ENCODE assay signal across 8 cellular contexts in the genomic region with DNA sequence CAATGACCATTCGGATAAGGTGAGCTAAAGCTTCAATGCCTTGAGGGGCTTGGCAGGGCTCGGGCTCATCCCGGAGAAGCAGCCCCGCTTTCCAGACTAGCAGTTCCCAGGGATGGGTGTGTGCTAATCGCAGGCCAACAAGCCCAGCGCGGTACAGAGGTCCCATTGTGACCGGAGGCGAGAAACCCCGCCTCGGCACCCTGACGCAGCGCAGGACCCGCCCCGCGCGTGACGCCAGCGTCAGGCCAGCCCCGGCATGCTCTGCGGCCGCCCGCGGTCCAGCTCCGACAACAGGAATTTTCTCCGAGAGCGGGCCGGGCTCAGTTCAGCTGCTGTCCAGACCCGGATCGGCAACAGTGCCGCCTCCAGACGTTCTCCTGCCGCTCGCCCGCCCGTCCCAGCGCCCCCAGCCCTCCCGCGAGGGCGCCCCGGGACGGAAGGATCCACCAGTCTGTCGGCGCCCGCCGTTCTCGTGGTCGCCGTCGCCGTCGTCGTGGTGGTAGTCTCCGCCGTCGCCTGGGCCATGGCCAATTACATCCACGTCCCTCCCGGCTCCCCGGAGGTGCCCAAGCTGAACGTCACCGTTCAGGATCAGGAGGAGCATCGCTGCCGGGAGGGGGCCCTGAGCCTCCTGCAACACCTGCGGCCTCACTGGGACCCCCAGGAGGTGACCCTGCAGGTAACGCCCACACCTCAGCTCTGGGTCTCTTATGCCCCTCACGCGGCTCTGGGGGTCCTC. TPM values are rescaled to one million over a fixed set of nuclear protein-coding genes. Genes with fewer than 3 reads are reported as not detected.
A peak's percentile ranks its signal among the peaks of the same experiment; 100 is the strongest.
DNase-seq lines count a peak whose midpoint lies in the region; ATAC-seq lines count a peak whose summit lies in the region.

A gene with protein sequence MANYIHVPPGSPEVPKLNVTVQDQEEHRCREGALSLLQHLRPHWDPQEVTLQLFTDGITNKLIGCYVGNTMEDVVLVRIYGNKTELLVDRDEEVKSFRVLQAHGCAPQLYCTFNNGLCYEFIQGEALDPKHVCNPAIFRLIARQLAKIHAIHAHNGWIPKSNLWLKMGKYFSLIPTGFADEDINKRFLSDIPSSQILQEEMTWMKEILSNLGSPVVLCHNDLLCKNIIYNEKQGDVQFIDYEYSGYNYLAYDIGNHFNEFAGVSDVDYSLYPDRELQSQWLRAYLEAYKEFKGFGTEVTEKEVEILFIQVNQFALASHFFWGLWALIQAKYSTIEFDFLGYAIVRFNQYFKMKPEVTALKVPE (plus strand): TSS at position 264 of the 739 bp plus-strand sequence. CDS start 260 bp downstream, at position 524.

- peaks cover 26% of the 10 kb centered on the region for H3K4me1 ChIP-seq in CD4-positive, CD25-positive, alpha-beta regulatory T cell (ENCODE audit: control insufficient read depth, insufficient read depth, low read length, poor library complexity, severe bottlenecking)

- peak within 1 kb of the TSS; percentile 90 for H3K27ac ChIP-seq in CD4-positive, CD25-positive, alpha-beta regulatory T cell (ENCODE audit: insufficient read depth, low read length, poor library complexity, severe bottlenecking)

- H3K27me3 ChIP-seq in CD4-positive, CD25-positive, alpha-beta regulatory T cell (ENCODE audit: control insufficient read depth, insufficient read depth, low read length) = peaks cover 5% of the 10 kb centered on the region

- peaks cover 0 to 2% (median 0%) of the 10 kb centered on the region in 7 donors for H3K9me3 Mint-ChIP-seq in CD4-positive, CD25-positive, alpha-beta regulatory T cell

- peak; percentile 79 to 89 (median 79) for DNase-seq in CD4-positive, CD25-positive, alpha-beta regulatory T cell
- DNase-seq in NCI-H82 (lab: John Stamatoyannopoulos, UW) = peak; percentile 94
- DNase-seq in activated CD8-positive, alpha-beta memory T cell treated with anti-CD3 and anti-CD28 coated beads for 24 hours = peak; percentile 94
- DNase-seq in effector CD8-positive, alpha-beta T cell (lab: John Stamatoyannopoulos, UW) = peak; percentile 68
- DNase-seq in medulla oblongata (ENCODE audit: extremely low spot score) = peak; percentile 97
- DNase-seq in stimulated activated CD8-positive, alpha-beta memory T cell treated with anti-CD3 and anti-CD28 coated beads, Interleukin-12 subunit alpha, Interleukin-12 subunit beta, amount 100 ng/mL, for 1 hour (ENCODE audit: low read depth) = peak; percentile 72

- H3K4me3 Mint-ChIP-seq in CD4-positive, CD25-positive, alpha-beta regulatory T cell = peak within 1 kb of the TSS; percentile 94 to 99 (median 96)

- peak within 1 kb of the TSS; percentile 94 to 100 (median 97) for H3K27ac Mint-ChIP-seq in CD4-positive, CD25-positive, alpha-beta regulatory T cell

- ATAC-seq in CD4-positive, CD25-positive, alpha-beta regulatory T cell (ENCODE audit: low read depth in 2 of 2) = peak; percentile 96 to 98
- peak; percentile 99 for ATAC-seq in GM19397 (IDR thresholded peaks at IDR 0.05; ENCODE audit: unreplicated experiment)
- ATAC-seq in HG03571 (IDR thresholded peaks at IDR 0.05; ENCODE audit: unreplicated experiment) = peak; percentile 99

- no peaks in the 10 kb centered on the region for H3K9me3 ChIP-seq in CD4-positive, CD25-positive, alpha-beta regulatory T cell (ENCODE audit: control insufficient read depth in 2 of 2, low read length in 2 of 2)

- peaks cover 29% of the 10 kb centered on the region for H3K27me3 Mint-ChIP-seq in CD4-positive, CD25-positive, alpha-beta regulatory T cell

- H3K4me3 ChIP-seq in CD4-positive, CD25-positive, alpha-beta regulatory T cell (ENCODE audit: low read depth, low read length) = peak within 1 kb of the TSS; percentile 94

- peaks cover 35 to 47% (median 41%) of the 10 kb centered on the region in 4 donors for H3K4me1 Mint-ChIP-seq in CD4-positive, CD25-positive, alpha-beta regulatory T cell

- no peaks in the 10 kb centered on the region for H3K36me3 ChIP-seq in CD4-positive, CD25-positive, alpha-beta regulatory T cell (ENCODE audit: control insufficient read depth, insufficient read depth, low read length)

- no peaks in the 10 kb centered on the region for H3K36me3 Mint-ChIP-seq in CD4-positive, CD25-positive, alpha-beta regulatory T cell

RNA-seq across cellular contexts. Expression of the gene that starts here (rescaled TPM):
- 64.4 TPM for total RNA-seq in CD4-positive, CD25-positive, alpha-beta regulatory T cell
- 10 to 100 TPM; 20.9 to 24.7 (median 21.6) TPM for polyA plus RNA-seq in CD4-positive, CD25-positive, alpha-beta regulatory T cell

Comparison
In these comparisons a context has a peak if more than half of its experiments do, and no peak if none do; other contexts are left out.
1. Peak in every context shown above with its lines: DNase-seq, ATAC-seq, H3K4me3 ChIP-seq and H3K27ac ChIP-seq.